In genomic region chr12:9740109-9740750, GRCh38 we compare ENCODE assay signal across 11 cellular contexts. TPM values are rescaled to one million over a fixed set of nuclear protein-coding genes. Genes with fewer than 3 reads are reported as not detected.
A peak's percentile ranks its signal among the peaks of the same experiment; 100 is the strongest.
DNase-seq lines count a peak whose midpoint lies in the region; ATAC-seq and TF ChIP-seq lines count a peak whose summit lies in the region.
"Had no signal": no experiment of that assay in that cellular context is flagged by ENCODE, and none has a peak within 500 bp of the region (broad histone marks: within the 10 kb centered on the region; RNA-seq: fewer than 3 reads in every experiment).

No MANE protein-coding gene starts in this region.

- H3K27ac Mint-ChIP-seq in activated CD4-positive, alpha-beta T cell treated with anti-CD3 and anti-CD28 coated beads, Interleukin-2, amount 10 ng/mL, durations not matched to agents 24 days and 14 days: peak overlapping the region; percentile 83
- no peak overlapping the region for H3K27ac Mint-ChIP-seq in WTC11

- H3K36me3 ChIP-seq in suprapubic skin: no peaks in the 10 kb centered on the region
- H3K36me3 ChIP-seq: SJSA1 had no signal

- intact Hi-C loops in activated CD4-positive, alpha-beta T cell treated with anti-CD3 and anti-CD28 coated beads, Interleukin-2, amount 10 ng/mL, durations not matched to agents 24 days and 14 days (cut with micrococcal nuclease): loop anchor here (2.0 to 10.0 kb wide), 4 partner anchors 31 to 375 kb away; partner anchors contain the start of gene CLEC12B

- POLR2A ChIA-PET in WTC11 (lab: Charles Lee): no interaction called here

- H3K9me3 Mint-ChIP-seq in activated CD4-positive, alpha-beta T cell treated with anti-CD3 and anti-CD28 coated beads, Interleukin-2, amount 10 ng/mL, durations not matched to agents 24 days and 14 days: peaks cover 3% of the 10 kb centered on the region
- peaks cover 7% of the 10 kb centered on the region for H3K9me3 Mint-ChIP-seq in WTC11

- CTCF ChIA-PET in WTC11 (lab: Charles Lee): interaction anchor here (1.8 kb wide), 1 partner anchor 74 kb away, joined by 6 read pairs; no protein-coding TSS in a partner anchor

- WGBS in suprapubic skin: 80% methylated on average over 7 of the region's 7 CpGs

- H3K4me3 ChIP-seq in suprapubic skin: peak overlapping the region; percentile 31
- H3K4me3 ChIP-seq: SJSA1 had no signal

- DNase-seq in activated CD4-positive, alpha-beta T cell treated with anti-CD3 and anti-CD28 coated beads, Interleukin-2, amount 10 ng/mL, durations not matched to agents 24 days and 14 days: peak; percentile 74
- DNase-seq in activated CD4-positive, alpha-beta T cell treated with anti-CD3 and anti-CD28 coated beads, Interleukin-2, amount 50 U/mL, for 48 hours: no peak
- DNase-seq in WTC11 (ENCODE audit: low spot score): no peak
- DNase-seq in germinal center (ENCODE audit: low spot score): peak; percentile 44
- no peak for DNase-seq in suprapubic skin (ENCODE audit: low spot score in 2 of 2)
- DNase-seq in NOMO-1 (lab: John Stamatoyannopoulos, UW; ENCODE audit: unreplicated experiment in 2 of 2): no peak
- no peak for DNase-seq in T1000 (lab: John Stamatoyannopoulos, UW)
- no peak for DNase-seq in foreskin melanocyte
- DNase-seq: NCI-H1092; stimulated activated CD4-positive, alpha-beta T cell treated with anti-CD3 and anti-CD28 coated beads, Interleukin-4, amount 100 ng/mL, for 1 hour had no signal

- H3K4me1 ChIP-seq in suprapubic skin: no peaks in the 10 kb centered on the region
- H3K4me1 ChIP-seq: SJSA1 had no signal

- H3K9me3 ChIP-seq in suprapubic skin: no peaks in the 10 kb centered on the region
- H3K9me3 ChIP-seq: SJSA1 had no signal

- peaks cover 12% of the 10 kb centered on the region for H3K36me3 Mint-ChIP-seq in activated CD4-positive, alpha-beta T cell treated with anti-CD3 and anti-CD28 coated beads, Interleukin-2, amount 10 ng/mL, durations not matched to agents 24 days and 14 days (ENCODE audit: low read depth)
- H3K36me3 Mint-ChIP-seq in WTC11: no peaks in the 10 kb centered on the region

- peak overlapping the region; percentile 74 for H3K4me3 Mint-ChIP-seq in activated CD4-positive, alpha-beta T cell treated with anti-CD3 and anti-CD28 coated beads, Interleukin-2, amount 10 ng/mL, durations not matched to agents 24 days and 14 days
- peak overlapping the region; percentile 55 for H3K4me3 Mint-ChIP-seq in WTC11

- H3K27ac ChIP-seq in suprapubic skin: no peak overlapping the region
- H3K27ac ChIP-seq: SJSA1 had no signal

- no peaks in the 10 kb centered on the region for H3K27me3 ChIP-seq in suprapubic skin

- no peak for TF ChIP-seq EP300 in suprapubic skin (IDR thresholded peaks at IDR 0.05)

- peaks cover 68% of the 10 kb centered on the region for H3K4me1 Mint-ChIP-seq in activated CD4-positive, alpha-beta T cell treated with anti-CD3 and anti-CD28 coated beads, Interleukin-2, amount 10 ng/mL, durations not matched to agents 24 days and 14 days
- H3K4me1 Mint-ChIP-seq in WTC11: peaks cover 19% of the 10 kb centered on the region

- no peak for TF ChIP-seq POLR2A in suprapubic skin (IDR thresholded peaks at IDR 0.05)

- TF ChIP-seq CTCF in WTC11 (IDR thresholded peaks at IDR 0.05) (no peak), suprapubic skin (IDR thresholded peaks at IDR 0.05) (no peak)

- ATAC-seq in WTC11: no peak

- no peaks in the 10 kb centered on the region for H3K27me3 Mint-ChIP-seq in activated CD4-positive, alpha-beta T cell treated with anti-CD3 and anti-CD28 coated beads, Interleukin-2, amount 10 ng/mL, durations not matched to agents 24 days and 14 days
- peaks cover 12% of the 10 kb centered on the region for H3K27me3 Mint-ChIP-seq in WTC11 (ENCODE audit: low read depth)

TF ChIP-seq in WTC11, 78 proteins besides CTCF, POLR2A, EP300 and RAD21 (continues in another document):
- TF ChIP-seq GRHL2 (CRISPR knock-in tag; IDR thresholded peaks at IDR 0.05; ENCODE audit: insufficient replicate concordance, severe bottlenecking): no peak
- TF ChIP-seq SMAD3 (CRISPR knock-in tag; IDR thresholded peaks at IDR 0.05; ENCODE audit: borderline replicate concordance): no peak
- TF ChIP-seq ERG (CRISPR knock-in tag; IDR thresholded peaks at IDR 0.05): no peak
- TF ChIP-seq JUN (CRISPR knock-in tag; IDR thresholded peaks at IDR 0.05): no peak
- TF ChIP-seq AFF4 (CRISPR knock-in tag; IDR thresholded peaks at IDR 0.05; ENCODE audit: borderline replicate concordance): no peak
- no peak for TF ChIP-seq EMX1 (CRISPR knock-in tag; IDR thresholded peaks at IDR 0.05)
- no peak for TF ChIP-seq ZNF532 (CRISPR knock-in tag; IDR thresholded peaks at IDR 0.05; ENCODE audit: borderline replicate concordance)
- no peak for TF ChIP-seq ZNF416 (CRISPR knock-in tag; IDR thresholded peaks at IDR 0.05)
- TF ChIP-seq ZNF219 (CRISPR knock-in tag; IDR thresholded peaks at IDR 0.05; ENCODE audit: borderline replicate concordance): no peak

RNA-seq across cellular contexts. Expression of gene CLECL1, which starts 7.3 kb away (rescaled TPM):
- total RNA-seq in activated CD4-positive, alpha-beta T cell treated with anti-CD3 and anti-CD28 coated beads, Interleukin-2, amount 10 ng/mL, durations not matched to agents 24 days and 14 days: 5.3 and 9.1 TPM in 2 replicates
- total RNA-seq in WTC11 (2021) (not detected in 3 replicates), suprapubic skin (not detected)
- total RNA-seq: SJSA1 had no signal

RNA-seq across cellular contexts. Expression of gene CD69, which starts 20.5 kb away (rescaled TPM):
- total RNA-seq in activated CD4-positive, alpha-beta T cell treated with anti-CD3 and anti-CD28 coated beads, Interleukin-2, amount 10 ng/mL, durations not matched to agents 24 days and 14 days: 106 and 111 TPM in 2 replicates
- total RNA-seq in WTC11 (2021): 0.34 to 0.60 TPM (median 0.42 TPM) in 3 replicates
- total RNA-seq in suprapubic skin: 1 to 10 TPM in 3 of 4 donors, under 1 TPM in 1; 0.93 to 2.7 (median 1.7) TPM

Comparison
In these comparisons a context has a peak if more than half of its experiments do, and no peak if none do; other contexts are left out.
1. DNase-seq: peak in activated CD4-positive, alpha-beta T cell treated with anti-CD3 and anti-CD28 coated beads, Interleukin-2, amount 10 ng/mL, durations not matched to agents 24 days and 14 days (single experiment) and germinal center (single experiment); none in activated CD4-positive, alpha-beta T cell treated with anti-CD3 and anti-CD28 coated beads, Interleukin-2, amount 50 U/mL, for 48 hours (0 of 2), WTC11 (single experiment), suprapubic skin (0 of 2), NOMO-1 (0 of 2), T1000 (single experiment) and foreskin melanocyte (single experiment).
2. RNA of gene CD69, which starts 20.5 kb away (total RNA-seq): 106 to 111 TPM in activated CD4-positive, alpha-beta T cell treated with anti-CD3 and anti-CD28 coated beads, Interleukin-2, amount 10 ng/mL, durations not matched to agents 24 days and 14 days; 0.93 to 2.7 TPM in suprapubic skin and 0.34 to 0.60 TPM in WTC11; every median in the first group is over 10 times any median in the second.